Comparison of ENCODE assay signal across 17 cellular contexts in the genomic region with DNA sequence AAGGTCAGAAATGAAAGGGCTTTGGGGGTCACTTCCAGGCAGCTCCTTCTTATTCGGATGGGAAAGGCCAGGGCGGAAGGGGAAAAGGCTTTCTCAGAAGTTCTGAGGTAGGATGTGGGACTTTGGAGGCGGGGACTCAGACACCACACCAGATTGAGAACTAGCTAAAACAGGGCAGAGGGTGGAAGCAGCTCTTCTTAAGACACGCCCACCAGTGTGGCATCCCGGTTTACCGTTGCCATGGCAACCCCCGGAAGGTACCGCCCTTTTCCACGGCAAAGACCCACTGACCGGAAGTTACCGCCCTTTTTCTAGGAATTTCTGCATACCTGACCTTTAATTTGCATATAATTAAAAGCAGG. TPM values are rescaled to one million over a fixed set of nuclear protein-coding genes. Genes with fewer than 3 reads are reported as not detected.
DNase-seq lines count a peak whose midpoint lies in the region; ATAC-seq and TF ChIP-seq lines count a peak whose summit lies in the region.
"Had no signal": no experiment of that assay in that cellular context is flagged by ENCODE, and none has a peak within 500 bp of the region (broad histone marks: within the 10 kb centered on the region; RNA-seq: fewer than 3 reads in every experiment).

No MANE protein-coding gene starts in this region.

- CTCF ChIA-PET in activated CD8-positive, alpha-beta T cell treated with anti-CD3 and anti-CD28 coated beads for 36 hours (lab: Charles Lee) = interaction anchor here (0.9 to 2.4 kb wide), 2 partner anchors 74 to 84 kb away, joined by 3 to 13 read pairs; no protein-coding TSS in a partner anchor

- DNase-seq in COLO829 (ENCODE audit: low spot score) (peak; percentile 13), lower lobe of right lung (peak; percentile 86), AG08395 (ENCODE audit: low spot score) (no peak)
- peak; percentile 67 for DNase-seq in Jurkat, Clone E6-1 (ENCODE audit: low read depth, low spot score)
- DNase-seq in activated CD8-positive, alpha-beta T cell treated with anti-CD3 and anti-CD28 coated beads for 36 hours = peak; percentile 16
- DNase-seq: activated CD4-positive, alpha-beta memory T cell treated with anti-CD3 and anti-CD28 coated beads, Interleukin-2, amount 10 ng/mL, durations not matched to agents 7 days and 5 days; activated naive CD4-positive, alpha-beta T cell treated with anti-CD3 and anti-CD28 coated beads for 36 hours; NCI-H1436; stomach had no signal

- ATAC-seq in activated CD8-positive, alpha-beta T cell treated with anti-CD3 and anti-CD28 coated beads for 36 hours = no peak
- peak; percentile 77 to 85 for ATAC-seq in lower lobe of right lung
- no peak for ATAC-seq in GM21723 (IDR thresholded peaks at IDR 0.05; ENCODE audit: unreplicated experiment)
- no peak for ATAC-seq in HG02884 (IDR thresholded peaks at IDR 0.05; ENCODE audit: unreplicated experiment)
- no peak for ATAC-seq in activated T-helper 17 cell treated with anti-CD3 and anti-CD28 coated beads, Interleukin-2, amount 50 U/mL, for 72 hours (replicated peaks)
- ATAC-seq: psoas muscle had no signal

- intact Hi-C loops in activated CD8-positive, alpha-beta T cell treated with anti-CD3 and anti-CD28 coated beads for 36 hours (cut with micrococcal nuclease) = no loop called here
- intact Hi-C loops in lower lobe of right lung (cut with DNase I) = no loop called here

- no peaks in the 10 kb centered on the region for H3K4me1 Mint-ChIP-seq in activated CD8-positive, alpha-beta T cell treated with anti-CD3 and anti-CD28 coated beads for 36 hours (ENCODE audit: low read depth)
- H3K4me1 Mint-ChIP-seq in activated T-helper 17 cell treated with anti-CD3 and anti-CD28 coated beads, Interleukin-2, amount 50 U/mL, for 72 hours = no peaks in the 10 kb centered on the region

- peaks cover 23% of the 10 kb centered on the region for H3K27me3 Mint-ChIP-seq in activated CD8-positive, alpha-beta T cell treated with anti-CD3 and anti-CD28 coated beads for 36 hours
- peaks cover 26% of the 10 kb centered on the region for H3K27me3 Mint-ChIP-seq in activated T-helper 17 cell treated with anti-CD3 and anti-CD28 coated beads, Interleukin-2, amount 50 U/mL, for 72 hours

- no peak overlapping the region for H3K4me3 Mint-ChIP-seq in activated CD8-positive, alpha-beta T cell treated with anti-CD3 and anti-CD28 coated beads for 36 hours
- H3K4me3 Mint-ChIP-seq in activated T-helper 17 cell treated with anti-CD3 and anti-CD28 coated beads, Interleukin-2, amount 50 U/mL, for 72 hours = no peak overlapping the region
- H3K4me3 Mint-ChIP-seq: activated CD4-positive, alpha-beta memory T cell treated with anti-CD3 and anti-CD28 coated beads, Interleukin-2, amount 10 ng/mL, durations not matched to agents 7 days and 5 days; activated naive CD4-positive, alpha-beta T cell treated with anti-CD3 and anti-CD28 coated beads for 36 hours; CD4-positive, CD25-positive, alpha-beta regulatory T cell had no signal

- POLR2A ChIA-PET in activated CD8-positive, alpha-beta T cell treated with anti-CD3 and anti-CD28 coated beads for 36 hours (lab: Charles Lee) = interaction anchor here (0.7 kb wide), 1 partner anchor 10 kb away, joined by 3 read pairs; no protein-coding TSS in a partner anchor

- no peak overlapping the region for H3K4me3 ChIP-seq in Jurkat, Clone E6-1 (ENCODE audit: low read length)
- no peak overlapping the region for H3K4me3 ChIP-seq in lower lobe of right lung
- H3K4me3 ChIP-seq: cardiac muscle cell, psoas muscle, stomach had no signal

- no peak for TF ChIP-seq CTCF in activated CD8-positive, alpha-beta T cell treated with anti-CD3 and anti-CD28 coated beads for 36 hours (IDR thresholded peaks at IDR 0.05)
- TF ChIP-seq CTCF in lower lobe of right lung (IDR thresholded peaks at IDR 0.05) = no peak

- no peaks in the 10 kb centered on the region for H3K36me3 Mint-ChIP-seq in activated CD8-positive, alpha-beta T cell treated with anti-CD3 and anti-CD28 coated beads for 36 hours (ENCODE audit: low read depth)
- no peaks in the 10 kb centered on the region for H3K36me3 Mint-ChIP-seq in activated T-helper 17 cell treated with anti-CD3 and anti-CD28 coated beads, Interleukin-2, amount 50 U/mL, for 72 hours (ENCODE audit: low read depth)
- H3K36me3 Mint-ChIP-seq: CD4-positive, CD25-positive, alpha-beta regulatory T cell had no signal

- no peaks in the 10 kb centered on the region for H3K36me3 ChIP-seq in lower lobe of right lung
- H3K36me3 ChIP-seq: cardiac muscle cell, stomach had no signal

- no peaks in the 10 kb centered on the region for H3K4me1 ChIP-seq in lower lobe of right lung
- H3K4me1 ChIP-seq: psoas muscle, stomach had no signal

- no peaks in the 10 kb centered on the region for H3K9me3 ChIP-seq in lower lobe of right lung
- H3K9me3 ChIP-seq: psoas muscle, stomach had no signal

- peak overlapping the region; percentile 59 for H3K27ac ChIP-seq in lower lobe of right lung
- H3K27ac ChIP-seq: cardiac muscle cell, psoas muscle had no signal

- peaks cover 30% of the 10 kb centered on the region for H3K27me3 ChIP-seq in lower lobe of right lung (ENCODE audit: low read depth)
- H3K27me3 ChIP-seq: cardiac muscle cell had no signal

- H3K27ac Mint-ChIP-seq in activated CD8-positive, alpha-beta T cell treated with anti-CD3 and anti-CD28 coated beads for 36 hours = no peak overlapping the region
- H3K27ac Mint-ChIP-seq in activated T-helper 17 cell treated with anti-CD3 and anti-CD28 coated beads, Interleukin-2, amount 50 U/mL, for 72 hours = no peak overlapping the region
- H3K27ac Mint-ChIP-seq: activated CD4-positive, alpha-beta memory T cell treated with anti-CD3 and anti-CD28 coated beads, Interleukin-2, amount 10 ng/mL, durations not matched to agents 7 days and 5 days; activated naive CD4-positive, alpha-beta T cell treated with anti-CD3 and anti-CD28 coated beads for 36 hours had no signal

- no peaks in the 10 kb centered on the region for H3K9me3 Mint-ChIP-seq in activated CD8-positive, alpha-beta T cell treated with anti-CD3 and anti-CD28 coated beads for 36 hours
- H3K9me3 Mint-ChIP-seq in activated T-helper 17 cell treated with anti-CD3 and anti-CD28 coated beads, Interleukin-2, amount 50 U/mL, for 72 hours = no peaks in the 10 kb centered on the region
- H3K9me3 Mint-ChIP-seq: activated CD4-positive, alpha-beta memory T cell treated with anti-CD3 and anti-CD28 coated beads, Interleukin-2, amount 10 ng/mL, durations not matched to agents 7 days and 5 days; activated naive CD4-positive, alpha-beta T cell treated with anti-CD3 and anti-CD28 coated beads for 36 hours; CD4-positive, CD25-positive, alpha-beta regulatory T cell had no signal

RNA-seq across cellular contexts. Expression of a gene that starts 3.8 kb away (rescaled TPM):
- not detected for polyA plus RNA-seq in Jurkat, Clone E6-1 (2012; ENCODE audit: insufficient read depth, insufficient read length)
- total RNA-seq in activated CD8-positive, alpha-beta T cell treated with anti-CD3 and anti-CD28 coated beads for 36 hours = not detected
- 21.9 TPM for total RNA-seq in lower lobe of right lung
- total RNA-seq in activated T-helper 17 cell treated with anti-CD3 and anti-CD28 coated beads, Interleukin-2, amount 50 U/mL, for 72 hours = not detected
- total RNA-seq: activated CD4-positive, alpha-beta memory T cell treated with anti-CD3 and anti-CD28 coated beads, Interleukin-2, amount 10 ng/mL, durations not matched to agents 7 days and 5 days; activated naive CD4-positive, alpha-beta T cell treated with anti-CD3 and anti-CD28 coated beads for 36 hours; cardiac muscle cell; CD4-positive, CD25-positive, alpha-beta regulatory T cell; endothelial cell of umbilical vein; glomerular endothelial cell had no signal
- polyA plus RNA-seq: cardiac muscle cell, endothelial cell of umbilical vein had no signal

RNA-seq across cellular contexts. Expression of a gene that starts 22.2 kb away (rescaled TPM):
- not detected for polyA plus RNA-seq in Jurkat, Clone E6-1 (2012; ENCODE audit: insufficient read depth, insufficient read length)
- total RNA-seq in activated CD8-positive, alpha-beta T cell treated with anti-CD3 and anti-CD28 coated beads for 36 hours = not detected
- 6.6 TPM for total RNA-seq in lower lobe of right lung
- total RNA-seq in activated T-helper 17 cell treated with anti-CD3 and anti-CD28 coated beads, Interleukin-2, amount 50 U/mL, for 72 hours = not detected
- total RNA-seq: activated CD4-positive, alpha-beta memory T cell treated with anti-CD3 and anti-CD28 coated beads, Interleukin-2, amount 10 ng/mL, durations not matched to agents 7 days and 5 days; activated naive CD4-positive, alpha-beta T cell treated with anti-CD3 and anti-CD28 coated beads for 36 hours; cardiac muscle cell; CD4-positive, CD25-positive, alpha-beta regulatory T cell; endothelial cell of umbilical vein; glomerular endothelial cell; stomach had no signal
- polyA plus RNA-seq: cardiac muscle cell; CD4-positive, CD25-positive, alpha-beta regulatory T cell; endothelial cell of umbilical vein; psoas muscle; stomach had no signal

RNA-seq across cellular contexts. Expression of a gene that starts 35.8 kb away (rescaled TPM):
- not detected for polyA plus RNA-seq in Jurkat, Clone E6-1 (2012; ENCODE audit: insufficient read depth, insufficient read length)
- total RNA-seq in activated CD8-positive, alpha-beta T cell treated with anti-CD3 and anti-CD28 coated beads for 36 hours = not detected
- 26.1 TPM for total RNA-seq in lower lobe of right lung
- not detected for total RNA-seq in activated T-helper 17 cell treated with anti-CD3 and anti-CD28 coated beads, Interleukin-2, amount 50 U/mL, for 72 hours
- total RNA-seq: activated CD4-positive, alpha-beta memory T cell treated with anti-CD3 and anti-CD28 coated beads, Interleukin-2, amount 10 ng/mL, durations not matched to agents 7 days and 5 days; activated naive CD4-positive, alpha-beta T cell treated with anti-CD3 and anti-CD28 coated beads for 36 hours; cardiac muscle cell; CD4-positive, CD25-positive, alpha-beta regulatory T cell; endothelial cell of umbilical vein; glomerular endothelial cell had no signal
- polyA plus RNA-seq: cardiac muscle cell, endothelial cell of umbilical vein had no signal

RNA-seq across cellular contexts. Expression of a gene that starts 48.0 kb away (rescaled TPM):
- 27.9 TPM for polyA plus RNA-seq in Jurkat, Clone E6-1 (2012; ENCODE audit: insufficient read depth, insufficient read length)
- total RNA-seq in activated CD8-positive, alpha-beta T cell treated with anti-CD3 and anti-CD28 coated beads for 36 hours = 10 to 100 TPM; 11.3 TPM
- 176 TPM for total RNA-seq in lower lobe of right lung
- total RNA-seq in activated T-helper 17 cell treated with anti-CD3 and anti-CD28 coated beads, Interleukin-2, amount 50 U/mL, for 72 hours = 10 to 100 TPM in 1 of 2 donors, 1 to 10 TPM in 1; 2.2 to 15.6 TPM
- total RNA-seq: cardiac muscle cell, endothelial cell of umbilical vein, glomerular endothelial cell had no signal
- polyA plus RNA-seq: cardiac muscle cell, endothelial cell of umbilical vein had no signal

RNA-seq across cellular contexts. Expression of a gene that starts 59.7 kb away (rescaled TPM):
- not detected for polyA plus RNA-seq in Jurkat, Clone E6-1 (2012; ENCODE audit: insufficient read depth, insufficient read length)
- total RNA-seq in activated CD8-positive, alpha-beta T cell treated with anti-CD3 and anti-CD28 coated beads for 36 hours = not detected
- total RNA-seq in lower lobe of right lung = 16.0 TPM
- not detected for total RNA-seq in activated T-helper 17 cell treated with anti-CD3 and anti-CD28 coated beads, Interleukin-2, amount 50 U/mL, for 72 hours
- total RNA-seq: activated CD4-positive, alpha-beta memory T cell treated with anti-CD3 and anti-CD28 coated beads, Interleukin-2, amount 10 ng/mL, durations not matched to agents 7 days and 5 days; activated naive CD4-positive, alpha-beta T cell treated with anti-CD3 and anti-CD28 coated beads for 36 hours; cardiac muscle cell; CD4-positive, CD25-positive, alpha-beta regulatory T cell; endothelial cell of umbilical vein; glomerular endothelial cell had no signal
- polyA plus RNA-seq: cardiac muscle cell; CD4-positive, CD25-positive, alpha-beta regulatory T cell; endothelial cell of umbilical vein had no signal

Comparison
In these comparisons a context has a peak if more than half of its experiments do, and no peak if none do; other contexts are left out.
1. ATAC-seq: peak in lower lobe of right lung (2 of 2); none in activated CD8-positive, alpha-beta T cell treated with anti-CD3 and anti-CD28 coated beads for 36 hours (single experiment), GM21723 (single experiment), HG02884 (single experiment) and activated T-helper 17 cell treated with anti-CD3 and anti-CD28 coated beads, Interleukin-2, amount 50 U/mL, for 72 hours (single experiment).
2. RNA of a gene that starts 3.8 kb away (total RNA-seq): 21.9 TPM in lower lobe of right lung (single experiment); not detected in activated CD8-positive, alpha-beta T cell treated with anti-CD3 and anti-CD28 coated beads for 36 hours and not detected in activated T-helper 17 cell treated with anti-CD3 and anti-CD28 coated beads, Interleukin-2, amount 50 U/mL, for 72 hours; every median in the first group is over 10 times any median in the second.
3. RNA of a gene that starts 35.8 kb away (total RNA-seq): 26.1 TPM in lower lobe of right lung (single experiment); not detected in activated CD8-positive, alpha-beta T cell treated with anti-CD3 and anti-CD28 coated beads for 36 hours and not detected in activated T-helper 17 cell treated with anti-CD3 and anti-CD28 coated beads, Interleukin-2, amount 50 U/mL, for 72 hours; every median in the first group is over 10 times any median in the second.